ENCODE assay signal across 2 cellular contexts in the genomic region with DNA sequence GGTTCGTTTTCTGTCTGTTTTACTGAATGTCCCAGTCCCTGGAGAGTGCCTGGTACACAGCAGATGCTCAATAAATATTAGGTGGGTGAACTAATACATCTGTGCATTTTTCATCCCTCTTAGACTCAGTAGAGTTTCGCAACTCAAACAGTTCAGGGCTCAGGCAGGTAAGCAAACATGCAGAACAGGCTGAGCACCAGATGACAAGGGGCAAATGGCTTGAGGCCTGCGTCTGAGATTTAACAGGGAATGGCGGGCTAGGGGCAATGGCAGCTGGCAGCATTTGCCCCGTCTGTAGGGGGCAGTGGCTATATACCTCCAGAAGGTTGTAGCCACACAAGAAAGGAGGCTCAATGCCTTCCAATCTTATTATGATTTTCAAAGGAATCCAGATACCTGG.
TF ChIP-seq lines count a peak whose summit lies in the region.

No MANE protein-coding gene starts in this region.

TF ChIP-seq in GM23338, 12 proteins besides CTCF, POLR2A, EP300 and RAD21 (continued from another document):
- TF ChIP-seq ETS1 (IDR thresholded peaks at IDR 0.05) = no peak
- TF ChIP-seq JUNB (IDR thresholded peaks at IDR 0.05; ENCODE audit: unreplicated experiment) = no peak
- no peak for TF ChIP-seq STAT1 (IDR thresholded peaks at IDR 0.05; ENCODE audit: unreplicated experiment)
- TF ChIP-seq, protein P1, sequence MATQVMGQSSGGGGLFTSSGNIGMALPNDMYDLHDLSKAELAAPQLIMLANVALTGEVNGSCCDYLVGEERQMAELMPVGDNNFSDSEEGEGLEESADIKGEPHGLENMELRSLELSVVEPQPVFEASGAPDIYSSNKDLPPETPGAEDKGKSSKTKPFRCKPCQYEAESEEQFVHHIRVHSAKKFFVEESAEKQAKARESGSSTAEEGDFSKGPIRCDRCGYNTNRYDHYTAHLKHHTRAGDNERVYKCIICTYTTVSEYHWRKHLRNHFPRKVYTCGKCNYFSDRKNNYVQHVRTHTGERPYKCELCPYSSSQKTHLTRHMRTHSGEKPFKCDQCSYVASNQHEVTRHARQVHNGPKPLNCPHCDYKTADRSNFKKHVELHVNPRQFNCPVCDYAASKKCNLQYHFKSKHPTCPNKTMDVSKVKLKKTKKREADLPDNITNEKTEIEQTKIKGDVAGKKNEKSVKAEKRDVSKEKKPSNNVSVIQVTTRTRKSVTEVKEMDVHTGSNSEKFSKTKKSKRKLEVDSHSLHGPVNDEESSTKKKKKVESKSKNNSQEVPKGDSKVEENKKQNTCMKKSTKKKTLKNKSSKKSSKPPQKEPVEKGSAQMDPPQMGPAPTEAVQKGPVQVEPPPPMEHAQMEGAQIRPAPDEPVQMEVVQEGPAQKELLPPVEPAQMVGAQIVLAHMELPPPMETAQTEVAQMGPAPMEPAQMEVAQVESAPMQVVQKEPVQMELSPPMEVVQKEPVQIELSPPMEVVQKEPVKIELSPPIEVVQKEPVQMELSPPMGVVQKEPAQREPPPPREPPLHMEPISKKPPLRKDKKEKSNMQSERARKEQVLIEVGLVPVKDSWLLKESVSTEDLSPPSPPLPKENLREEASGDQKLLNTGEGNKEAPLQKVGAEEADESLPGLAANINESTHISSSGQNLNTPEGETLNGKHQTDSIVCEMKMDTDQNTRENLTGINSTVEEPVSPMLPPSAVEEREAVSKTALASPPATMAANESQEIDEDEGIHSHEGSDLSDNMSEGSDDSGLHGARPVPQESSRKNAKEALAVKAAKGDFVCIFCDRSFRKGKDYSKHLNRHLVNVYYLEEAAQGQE (IDR thresholded peaks at IDR 0.05; ENCODE audit: unreplicated experiment) = no peak
- no peak for TF ChIP-seq NANOG (IDR thresholded peaks at IDR 0.05; ENCODE audit: borderline replicate concordance)
- no peak for TF ChIP-seq ZNF114 (CRISPR knock-in tag; IDR thresholded peaks at IDR 0.05)

TF ChIP-seq in HepG2, 621 proteins besides CTCF, POLR2A, EP300 and RAD21 (continued from another document and continues in another):
- TF ChIP-seq ARID5B (CRISPR knock-in tag; IDR thresholded peaks at IDR 0.05) (peak; percentile 72), RCOR2 (CRISPR knock-in tag; IDR thresholded peaks at IDR 0.05) (peak; percentile 79), KAT8 (CRISPR knock-in tag; IDR thresholded peaks at IDR 0.05) (peak; percentile 15; the same call in 1 of the 2 replicates), ZFX (CRISPR knock-in tag; IDR thresholded peaks at IDR 0.05; ENCODE audit: low read depth) (peak; percentile 58), FOXA1 (IDR thresholded peaks at IDR 0.05) (no peak), FOXA1 (CRISPR knock-in tag; IDR thresholded peaks at IDR 0.05) (peak; percentile 76), SOX13 (IDR thresholded peaks at IDR 0.05) (no peak), SOX13 (CRISPR knock-in tag; conservative IDR thresholded peaks at IDR 0.05 in 1 of 2, IDR thresholded peaks at IDR 0.05 in 1 of 2) (peak in 1 of 2 experiments; percentile 19; a peak in 1 of 4 replicates), GATAD2A (CRISPR knock-in tag; IDR thresholded peaks at IDR 0.05) (peak; percentile 63), ZNF331 (CRISPR knock-in tag; IDR thresholded peaks at IDR 0.05) (peak; percentile 73; the same call in 1 of the 2 replicates), FOSL2 (CRISPR knock-in tag; IDR thresholded peaks at IDR 0.05) (peak; percentile 41; the same call in 1 of the 2 replicates), ZMYM4 (CRISPR knock-in tag; IDR thresholded peaks at IDR 0.05) (peak; percentile 30; the same call in 1 of the 2 replicates), ZNF580 (CRISPR knock-in tag; IDR thresholded peaks at IDR 0.05; ENCODE audit: borderline replicate concordance, low read depth) (0 out of 2 replicates have a peak, but pooled peaks have one; percentile 30), EHMT2 (IDR thresholded peaks at IDR 0.05; ENCODE audit: borderline replicate concordance, low read depth, low read length) (peak; percentile 68; the same call in 1 of the 2 replicates), KDM4B (CRISPR knock-in tag; IDR thresholded peaks at IDR 0.05) (no peak), ZNF749 (CRISPR knock-in tag; IDR thresholded peaks at IDR 0.05; ENCODE audit: borderline replicate concordance) (no peak), TEAD3 (CRISPR knock-in tag; optimal IDR thresholded peaks at IDR 0.05; ENCODE audit: borderline replicate concordance) (peak; percentile 64), ELF1 (CRISPR knock-in tag; IDR thresholded peaks at IDR 0.05) (0 out of 2 replicates have a peak, but pooled peaks have one; percentile 14), HMG20A (CRISPR knock-in tag; IDR thresholded peaks at IDR 0.05; ENCODE audit: borderline replicate concordance) (peak; percentile 24; the same call in 1 of the 2 replicates), ZMYM2 (CRISPR knock-in tag; IDR thresholded peaks at IDR 0.05) (peak; percentile 66), CEBPG (CRISPR knock-in tag; IDR thresholded peaks at IDR 0.05) (peak; percentile 96), YY1 (IDR thresholded peaks at IDR 0.05; ENCODE audit: insufficient read depth, insufficient replicate concordance, low read depth, low read length) (peak; percentile 61), AHR (CRISPR knock-in tag; IDR thresholded peaks at IDR 0.05) (no peak), ZNF354B (CRISPR knock-in tag; IDR thresholded peaks at IDR 0.05) (no peak), ZNF264 (CRISPR knock-in tag; IDR thresholded peaks at IDR 0.05) (peak; percentile 100), RFX1 (IDR thresholded peaks at IDR 0.05) (no peak), JARID2 (CRISPR knock-in tag; IDR thresholded peaks at IDR 0.05; ENCODE audit: insufficient replicate concordance) (no peak), RXRB (CRISPR knock-in tag; IDR thresholded peaks at IDR 0.05; ENCODE audit: borderline replicate concordance) (peak; percentile 22; the same call in 1 of the 2 replicates), ZNF253 (CRISPR knock-in tag; IDR thresholded peaks at IDR 0.05; ENCODE audit: borderline replicate concordance) (no peak), SALL1 (CRISPR knock-in tag; IDR thresholded peaks at IDR 0.05) (peak; percentile 75)
- TF ChIP-seq, protein P2, sequence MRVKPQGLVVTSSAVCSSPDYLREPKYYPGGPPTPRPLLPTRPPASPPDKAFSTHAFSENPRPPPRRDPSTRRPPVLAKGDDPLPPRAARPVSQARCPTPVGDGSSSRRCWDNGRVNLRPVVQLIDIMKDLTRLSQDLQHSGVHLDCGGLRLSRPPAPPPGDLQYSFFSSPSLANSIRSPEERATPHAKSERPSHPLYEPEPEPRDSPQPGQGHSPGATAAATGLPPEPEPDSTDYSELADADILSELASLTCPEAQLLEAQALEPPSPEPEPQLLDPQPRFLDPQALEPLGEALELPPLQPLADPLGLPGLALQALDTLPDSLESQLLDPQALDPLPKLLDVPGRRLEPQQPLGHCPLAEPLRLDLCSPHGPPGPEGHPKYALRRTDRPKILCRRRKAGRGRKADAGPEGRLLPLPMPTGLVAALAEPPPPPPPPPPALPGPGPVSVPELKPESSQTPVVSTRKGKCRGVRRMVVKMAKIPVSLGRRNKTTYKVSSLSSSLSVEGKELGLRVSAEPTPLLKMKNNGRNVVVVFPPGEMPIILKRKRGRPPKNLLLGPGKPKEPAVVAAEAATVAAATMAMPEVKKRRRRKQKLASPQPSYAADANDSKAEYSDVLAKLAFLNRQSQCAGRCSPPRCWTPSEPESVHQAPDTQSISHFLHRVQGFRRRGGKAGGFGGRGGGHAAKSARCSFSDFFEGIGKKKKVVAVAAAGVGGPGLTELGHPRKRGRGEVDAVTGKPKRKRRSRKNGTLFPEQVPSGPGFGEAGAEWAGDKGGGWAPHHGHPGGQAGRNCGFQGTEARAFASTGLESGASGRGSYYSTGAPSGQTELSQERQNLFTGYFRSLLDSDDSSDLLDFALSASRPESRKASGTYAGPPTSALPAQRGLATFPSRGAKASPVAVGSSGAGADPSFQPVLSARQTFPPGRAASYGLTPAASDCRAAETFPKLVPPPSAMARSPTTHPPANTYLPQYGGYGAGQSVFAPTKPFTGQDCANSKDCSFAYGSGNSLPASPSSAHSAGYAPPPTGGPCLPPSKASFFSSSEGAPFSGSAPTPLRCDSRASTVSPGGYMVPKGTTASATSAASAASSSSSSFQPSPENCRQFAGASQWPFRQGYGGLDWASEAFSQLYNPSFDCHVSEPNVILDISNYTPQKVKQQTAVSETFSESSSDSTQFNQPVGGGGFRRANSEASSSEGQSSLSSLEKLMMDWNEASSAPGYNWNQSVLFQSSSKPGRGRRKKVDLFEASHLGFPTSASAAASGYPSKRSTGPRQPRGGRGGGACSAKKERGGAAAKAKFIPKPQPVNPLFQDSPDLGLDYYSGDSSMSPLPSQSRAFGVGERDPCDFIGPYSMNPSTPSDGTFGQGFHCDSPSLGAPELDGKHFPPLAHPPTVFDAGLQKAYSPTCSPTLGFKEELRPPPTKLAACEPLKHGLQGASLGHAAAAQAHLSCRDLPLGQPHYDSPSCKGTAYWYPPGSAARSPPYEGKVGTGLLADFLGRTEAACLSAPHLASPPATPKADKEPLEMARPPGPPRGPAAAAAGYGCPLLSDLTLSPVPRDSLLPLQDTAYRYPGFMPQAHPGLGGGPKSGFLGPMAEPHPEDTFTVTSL (CRISPR knock-in tag; IDR thresholded peaks at IDR 0.05; ENCODE audit: borderline replicate concordance) = 0 out of 2 replicates have a peak, but pooled peaks have one; percentile 32
- TF ChIP-seq, protein P3, sequence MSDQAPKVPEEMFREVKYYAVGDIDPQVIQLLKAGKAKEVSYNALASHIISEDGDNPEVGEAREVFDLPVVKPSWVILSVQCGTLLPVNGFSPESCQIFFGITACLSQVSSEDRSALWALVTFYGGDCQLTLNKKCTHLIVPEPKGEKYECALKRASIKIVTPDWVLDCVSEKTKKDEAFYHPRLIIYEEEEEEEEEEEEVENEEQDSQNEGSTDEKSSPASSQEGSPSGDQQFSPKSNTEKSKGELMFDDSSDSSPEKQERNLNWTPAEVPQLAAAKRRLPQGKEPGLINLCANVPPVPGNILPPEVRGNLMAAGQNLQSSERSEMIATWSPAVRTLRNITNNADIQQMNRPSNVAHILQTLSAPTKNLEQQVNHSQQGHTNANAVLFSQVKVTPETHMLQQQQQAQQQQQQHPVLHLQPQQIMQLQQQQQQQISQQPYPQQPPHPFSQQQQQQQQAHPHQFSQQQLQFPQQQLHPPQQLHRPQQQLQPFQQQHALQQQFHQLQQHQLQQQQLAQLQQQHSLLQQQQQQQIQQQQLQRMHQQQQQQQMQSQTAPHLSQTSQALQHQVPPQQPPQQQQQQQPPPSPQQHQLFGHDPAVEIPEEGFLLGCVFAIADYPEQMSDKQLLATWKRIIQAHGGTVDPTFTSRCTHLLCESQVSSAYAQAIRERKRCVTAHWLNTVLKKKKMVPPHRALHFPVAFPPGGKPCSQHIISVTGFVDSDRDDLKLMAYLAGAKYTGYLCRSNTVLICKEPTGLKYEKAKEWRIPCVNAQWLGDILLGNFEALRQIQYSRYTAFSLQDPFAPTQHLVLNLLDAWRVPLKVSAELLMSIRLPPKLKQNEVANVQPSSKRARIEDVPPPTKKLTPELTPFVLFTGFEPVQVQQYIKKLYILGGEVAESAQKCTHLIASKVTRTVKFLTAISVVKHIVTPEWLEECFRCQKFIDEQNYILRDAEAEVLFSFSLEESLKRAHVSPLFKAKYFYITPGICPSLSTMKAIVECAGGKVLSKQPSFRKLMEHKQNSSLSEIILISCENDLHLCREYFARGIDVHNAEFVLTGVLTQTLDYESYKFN (CRISPR knock-in tag; conservative IDR thresholded peaks at IDR 0.05) = 0 out of 2 replicates have a peak, but pooled peaks have one; percentile 21
- TF ChIP-seq, protein P4, sequence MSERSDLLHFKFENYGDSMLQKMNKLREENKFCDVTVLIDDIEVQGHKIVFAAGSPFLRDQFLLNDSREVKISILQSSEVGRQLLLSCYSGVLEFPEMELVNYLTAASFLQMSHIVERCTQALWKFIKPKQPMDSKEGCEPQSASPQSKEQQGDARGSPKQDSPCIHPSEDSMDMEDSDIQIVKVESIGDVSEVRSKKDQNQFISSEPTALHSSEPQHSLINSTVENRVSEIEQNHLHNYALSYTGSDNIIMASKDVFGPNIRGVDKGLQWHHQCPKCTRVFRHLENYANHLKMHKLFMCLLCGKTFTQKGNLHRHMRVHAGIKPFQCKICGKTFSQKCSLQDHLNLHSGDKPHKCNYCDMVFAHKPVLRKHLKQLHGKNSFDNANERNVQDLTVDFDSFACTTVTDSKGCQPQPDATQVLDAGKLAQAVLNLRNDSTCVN (CRISPR knock-in tag; IDR thresholded peaks at IDR 0.05; ENCODE audit: borderline replicate concordance) = no peak
- TF ChIP-seq, protein P5, sequence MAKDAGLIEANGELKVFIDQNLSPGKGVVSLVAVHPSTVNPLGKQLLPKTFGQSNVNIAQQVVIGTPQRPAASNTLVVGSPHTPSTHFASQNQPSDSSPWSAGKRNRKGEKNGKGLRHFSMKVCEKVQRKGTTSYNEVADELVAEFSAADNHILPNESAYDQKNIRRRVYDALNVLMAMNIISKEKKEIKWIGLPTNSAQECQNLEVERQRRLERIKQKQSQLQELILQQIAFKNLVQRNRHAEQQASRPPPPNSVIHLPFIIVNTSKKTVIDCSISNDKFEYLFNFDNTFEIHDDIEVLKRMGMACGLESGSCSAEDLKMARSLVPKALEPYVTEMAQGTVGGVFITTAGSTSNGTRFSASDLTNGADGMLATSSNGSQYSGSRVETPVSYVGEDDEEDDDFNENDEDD (CRISPR knock-in tag; IDR thresholded peaks at IDR 0.05; ENCODE audit: borderline replicate concordance) = peak; percentile 47; the same call in 1 of the 2 replicates
